ENCODE assay signal across 10 cellular contexts in the genomic region with DNA sequence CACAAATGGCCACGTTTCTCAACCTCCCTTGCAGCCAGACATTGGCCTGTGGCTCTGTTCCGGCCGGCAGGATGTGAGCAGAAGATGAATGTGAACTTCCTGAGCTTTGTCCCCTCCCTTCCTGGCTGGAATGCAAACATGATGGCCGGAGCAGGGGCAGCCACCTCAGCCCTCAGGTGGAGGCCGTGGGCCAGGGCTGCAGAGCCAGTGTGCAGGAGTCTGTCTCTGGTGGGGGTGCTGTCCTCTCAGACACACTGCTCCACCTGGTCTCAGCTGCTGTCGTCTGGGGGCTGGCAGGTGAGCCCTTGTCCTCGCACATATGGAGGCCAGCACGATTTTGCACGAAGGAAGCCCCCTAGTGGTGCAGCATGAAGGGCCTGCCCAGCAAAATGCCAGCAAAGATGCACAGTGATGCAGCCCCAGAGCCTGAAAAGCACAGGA. TPM values are rescaled to one million over a fixed set of nuclear protein-coding genes. Genes with fewer than 3 reads are reported as not detected.
DNase-seq lines count a peak whose midpoint lies in the region; ATAC-seq and TF ChIP-seq lines count a peak whose summit lies in the region.
"Had no signal": no experiment of that assay in that cellular context is flagged by ENCODE, and none has a peak within 500 bp of the region (broad histone marks: within the 10 kb centered on the region; RNA-seq: fewer than 3 reads in every experiment).

No MANE protein-coding gene starts in this region.

- in situ Hi-C loops in Panc1 (cut with HindIII; ENCODE audit: low pct_unique_long_range_greater_than_20kb, low sequenced_read_pairs) = no loop called here

- CTCF ChIA-PET in AG04449 (lab: Yijun Ruan, JAX) (interaction anchor here (1.0 kb wide), 1 partner anchor 9 kb away, joined by 5 read pairs; no protein-coding TSS in a partner anchor), GM10248 (lab: Yijun Ruan, JAX) (interaction anchor here (0.7 to 1.6 kb wide), 2 partner anchors 10 to 11 kb away, joined by 4 read pairs; no protein-coding TSS in a partner anchor), Panc1 (lab: Charles Lee) (interaction anchor here (0.6 kb wide), 1 partner anchor 426 kb away, joined by 6 read pairs; no protein-coding TSS in a partner anchor)

- H3K9me3 ChIP-seq in Panc1 (ENCODE audit: control insufficient read depth, insufficient read depth, low read depth, low read length) = no peaks in the 10 kb centered on the region

- peaks cover 5% of the 10 kb centered on the region for H3K4me1 ChIP-seq in Panc1 (ENCODE audit: control insufficient read depth, insufficient read depth, low read length)

- no peaks in the 10 kb centered on the region for H3K36me3 ChIP-seq in Panc1 (ENCODE audit: control insufficient read depth, insufficient read depth, low read length)

- POLR2A ChIA-PET in AG04449 (lab: Yijun Ruan, JAX) = no interaction called here
- POLR2A ChIA-PET in GM10248 (lab: Yijun Ruan, JAX) = no interaction called here
- POLR2A ChIA-PET in Panc1 (lab: Charles Lee) = no interaction called here

- intact Hi-C loops in Panc1 (cut with micrococcal nuclease; ENCODE audit: unreplicated experiment) = no loop called here

- ATAC-seq in Panc1 = 0 out of 2 replicates have a peak, but pooled peaks have one; percentile 49
- no peak for ATAC-seq in HG03439 (IDR thresholded peaks at IDR 0.05; ENCODE audit: unreplicated experiment)
- ATAC-seq in HG03354 (IDR thresholded peaks at IDR 0.05; ENCODE audit: poor library complexity, severe bottlenecking, unreplicated experiment) = no peak
- no peak for ATAC-seq in HG03175 (IDR thresholded peaks at IDR 0.05; ENCODE audit: unreplicated experiment)

- H3K4me3 ChIP-seq in AG04449 (ENCODE audit: low read depth, low read length) (no peak overlapping the region), Panc1 (ENCODE audit: low read depth in 2 of 2, low read length in 2 of 2) (no peak overlapping the region), foreskin fibroblast (ENCODE audit: low read depth in 1 of 2, low read length in 2 of 2) (no peak overlapping the region)

- BruUV-seq in Panc1 (replicated peaks; lab: Mats Ljungman, UMichigan) = no TSS peak

- H3K27ac ChIP-seq in Panc1 (ENCODE audit: low read length) = no peak overlapping the region
- H3K27ac ChIP-seq: RWPE1 had no signal

- TF ChIP-seq CTCF in AG04449 (IDR thresholded peaks at IDR 0.05; ENCODE audit: insufficient read depth, low read length, missing control alignments) (peak; percentile 34), GM10248 (IDR thresholded peaks at IDR 0.05; ENCODE audit: control extremely low read depth, extremely low read depth, low read depth, missing control alignments) (peak; percentile 50), Panc1 (IDR thresholded peaks at IDR 0.05) (no peak; the same call in 1 of the 2 replicates), foreskin fibroblast (IDR thresholded peaks at IDR 0.05; ENCODE audit: low read depth, low read length) (peak; percentile 40)

- no peak for DNase-seq in AG04449 (ENCODE audit: low read depth, low spot score)
- DNase-seq in GM10248 (ENCODE audit: extremely low spot score) = no peak
- no peak for DNase-seq in Panc1 (ENCODE audit: low read depth, low spot score)
- DNase-seq in foreskin fibroblast = no peak
- DNase-seq in DMS153 treated with DMSO at 0.1 percent for 48 hours (lab: John Stamatoyannopoulos, UW; ENCODE audit: unreplicated experiment) = no peak
- DNase-seq: stimulated activated CD4-positive, alpha-beta T cell treated with anti-CD3 and anti-CD28 coated beads, Interleukin-4, amount 100 ng/mL, for 4 hours had no signal

- H3K27me3 ChIP-seq in Panc1 (ENCODE audit: control insufficient read depth, insufficient read depth, low read length) = no peaks in the 10 kb centered on the region

RNA-seq across cellular contexts. Expression of gene PWWP2B, which starts 25.3 kb away (rescaled TPM):
- 51.6 TPM for total RNA-seq in Panc1 (2021; ENCODE audit: unreplicated experiment)
- 56.2 TPM for polyA plus RNA-seq in Panc1 (2012; ENCODE audit: insufficient read length)

RNA-seq across cellular contexts. Expression of gene LRRC27, which starts 39.7 kb away (rescaled TPM):
- 15.7 TPM for total RNA-seq in Panc1 (2021; ENCODE audit: unreplicated experiment)
- polyA plus RNA-seq in Panc1 (2012; ENCODE audit: insufficient read length) = 15.9 TPM
